ENCODE assay signal across 18 cellular contexts in the genomic region with DNA sequence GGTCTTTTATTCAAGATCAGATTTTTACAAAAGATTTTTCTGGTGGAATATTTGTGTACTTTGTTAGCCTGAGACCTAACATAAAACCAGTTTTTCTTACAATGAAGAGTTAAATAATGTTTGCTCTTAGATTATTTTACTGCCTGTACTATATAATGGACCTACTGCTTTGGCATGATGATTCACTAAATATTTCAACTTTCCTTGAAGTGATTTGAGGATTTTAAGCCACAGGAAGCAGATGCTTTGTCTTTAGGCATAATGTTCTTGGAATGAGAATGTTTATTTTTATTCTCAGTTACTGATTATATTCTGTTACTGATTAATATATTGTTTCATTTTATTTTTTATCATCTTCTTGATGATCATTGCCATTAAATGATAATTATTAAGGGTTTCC.
"Had no signal": no experiment of that assay in that cellular context is flagged by ENCODE, and none has a peak within 500 bp of the region (broad histone marks: within the 10 kb centered on the region; RNA-seq: fewer than 3 reads in every experiment).

No MANE protein-coding gene starts in this region.

- H3K4me3 ChIP-seq: adrenal gland, body of pancreas, neural progenitor cell, ovary had no signal

- H3K27me3 Mint-ChIP-seq: activated CD4-positive, alpha-beta T cell treated with anti-CD3 and anti-CD28 coated beads, Interleukin-2, amount 10 ng/mL, durations not matched to agents 24 days and 14 days; activated CD8-positive, alpha-beta T cell treated with anti-CD3 and anti-CD28 coated beads for 36 hours; activated naive CD4-positive, alpha-beta T cell treated with anti-CD3 and anti-CD28 coated beads, Interleukin-2, amount 50 U/mL, for 24 hours; memory B cell; naive thymus-derived CD4-positive, alpha-beta T cell had no signal

- H3K27ac Mint-ChIP-seq: activated CD4-positive, alpha-beta T cell treated with anti-CD3 and anti-CD28 coated beads, Interleukin-2, amount 10 ng/mL, durations not matched to agents 24 days and 14 days; activated CD8-positive, alpha-beta T cell treated with anti-CD3 and anti-CD28 coated beads for 36 hours; activated naive CD4-positive, alpha-beta T cell treated with anti-CD3 and anti-CD28 coated beads, Interleukin-2, amount 50 U/mL, for 24 hours; endodermal cell; memory B cell; naive thymus-derived CD4-positive, alpha-beta T cell; neural progenitor cell; stimulated activated effector memory CD8-positive, alpha-beta T cell treated with anti-CD3 and anti-CD28 coated beads, Interleukin-12 subunit alpha, Interleukin-12 subunit beta, amount 100 ng/mL, for 72 hours had no signal

- H3K4me3 Mint-ChIP-seq: activated CD4-positive, alpha-beta T cell treated with anti-CD3 and anti-CD28 coated beads, Interleukin-2, amount 10 ng/mL, durations not matched to agents 24 days and 14 days; activated CD8-positive, alpha-beta T cell treated with anti-CD3 and anti-CD28 coated beads for 36 hours; activated naive CD4-positive, alpha-beta T cell treated with anti-CD3 and anti-CD28 coated beads, Interleukin-2, amount 50 U/mL, for 24 hours; endodermal cell; memory B cell; naive thymus-derived CD4-positive, alpha-beta T cell; neural progenitor cell; stimulated activated effector memory CD8-positive, alpha-beta T cell treated with anti-CD3 and anti-CD28 coated beads, Interleukin-12 subunit alpha, Interleukin-12 subunit beta, amount 100 ng/mL, for 72 hours had no signal

- H3K9ac ChIP-seq: neural progenitor cell had no signal

- DNase-seq: activated CD4-positive, alpha-beta T cell treated with anti-CD3 and anti-CD28 coated beads, Interleukin-2, amount 10 ng/mL, durations not matched to agents 24 days and 14 days; activated CD8-positive, alpha-beta T cell treated with anti-CD3 and anti-CD28 coated beads for 36 hours; activated effector memory CD4-positive, alpha-beta T cell treated with anti-CD3 and anti-CD28 coated beads, Interleukin-2, amount 50 U/mL, for 16 hours; activated T-cell treated with anti-CD3 and anti-CD28 coated beads, Interleukin-2, amount 50 U/mL, for 48 hours; adrenal gland; body of pancreas; caudate nucleus; endodermal cell; head of caudate nucleus; naive thymus-derived CD4-positive, alpha-beta T cell; ovary; stimulated activated CD4-positive, alpha-beta T cell treated with anti-CD3 and anti-CD28 coated beads, Interleukin-4, amount 100 ng/mL, for 24 hours had no signal

- ATAC-seq: activated CD8-positive, alpha-beta T cell treated with anti-CD3 and anti-CD28 coated beads for 36 hours; body of pancreas; naive thymus-derived CD4-positive, alpha-beta T cell; sciatic nerve; stimulated activated effector memory CD8-positive, alpha-beta T cell treated with anti-CD3 and anti-CD28 coated beads, Interleukin-12 subunit alpha, Interleukin-12 subunit beta, amount 100 ng/mL, for 72 hours had no signal

- H3K27ac ChIP-seq: adrenal gland, body of pancreas, foreskin keratinocyte, neural progenitor cell, ovary had no signal

- H3K36me3 ChIP-seq: adrenal gland, neural progenitor cell, ovary had no signal

- H3K9me3 ChIP-seq: adrenal gland, ovary had no signal

- H3K4me1 ChIP-seq: adrenal gland, body of pancreas, neural progenitor cell had no signal

- H3K36me3 Mint-ChIP-seq: activated naive CD4-positive, alpha-beta T cell treated with anti-CD3 and anti-CD28 coated beads, Interleukin-2, amount 50 U/mL, for 24 hours; memory B cell; neural progenitor cell; stimulated activated effector memory CD8-positive, alpha-beta T cell treated with anti-CD3 and anti-CD28 coated beads, Interleukin-12 subunit alpha, Interleukin-12 subunit beta, amount 100 ng/mL, for 72 hours had no signal

- H3K27me3 ChIP-seq: adrenal gland, body of pancreas, foreskin keratinocyte, neural progenitor cell, ovary had no signal

- H3K4me1 Mint-ChIP-seq: activated CD4-positive, alpha-beta T cell treated with anti-CD3 and anti-CD28 coated beads, Interleukin-2, amount 10 ng/mL, durations not matched to agents 24 days and 14 days; activated naive CD4-positive, alpha-beta T cell treated with anti-CD3 and anti-CD28 coated beads, Interleukin-2, amount 50 U/mL, for 24 hours; endodermal cell; memory B cell; naive thymus-derived CD4-positive, alpha-beta T cell; neural progenitor cell; stimulated activated effector memory CD8-positive, alpha-beta T cell treated with anti-CD3 and anti-CD28 coated beads, Interleukin-12 subunit alpha, Interleukin-12 subunit beta, amount 100 ng/mL, for 72 hours had no signal
